Comparison of ENCODE assay signal across 8 cellular contexts in the genomic region with DNA sequence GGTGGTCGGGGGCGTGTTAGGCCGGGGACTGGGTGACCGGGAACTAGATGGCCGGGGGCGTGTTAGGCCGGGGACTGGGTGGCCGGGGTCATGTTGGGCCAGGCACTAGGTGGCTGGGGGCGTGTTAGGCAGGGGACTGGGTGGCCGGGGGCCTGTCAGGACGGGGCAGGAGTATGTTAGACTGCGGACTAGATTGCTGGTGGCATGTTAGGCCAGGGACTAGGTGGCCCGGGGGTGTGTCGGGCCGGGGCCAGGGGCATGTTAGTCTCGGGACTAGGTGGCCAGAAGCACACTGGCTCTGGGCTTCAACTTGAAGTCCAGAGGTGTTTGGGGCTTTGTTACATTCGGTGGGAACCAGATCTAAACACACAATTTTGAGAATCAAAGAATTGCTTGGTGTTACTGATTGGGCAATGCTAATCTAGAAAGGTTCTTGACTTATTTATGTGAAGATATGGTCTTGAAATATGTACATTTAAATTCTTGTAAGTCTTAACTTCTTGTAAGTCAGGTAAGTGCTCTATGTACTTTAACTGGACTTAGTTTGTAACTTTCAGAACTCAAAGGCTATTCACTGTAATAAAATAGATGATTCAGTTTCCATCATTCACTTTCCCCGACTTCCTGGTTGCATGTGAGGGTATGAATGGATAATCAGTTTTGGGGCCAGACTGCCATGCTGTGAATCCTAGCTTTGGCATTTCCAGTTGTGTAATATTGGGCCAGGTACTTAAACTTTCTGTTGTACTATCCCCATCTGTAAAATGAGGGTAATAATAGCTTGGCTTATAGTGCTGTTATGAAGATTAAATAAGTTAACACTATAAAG.
DNase-seq lines count a peak whose midpoint lies in the region; ATAC-seq lines count a peak whose summit lies in the region.

No MANE protein-coding gene starts in this region.

- H3K9me3 ChIP-seq in NT2/D1 (ENCODE audit: insufficient read depth, low read length) (no peaks in the 10 kb centered on the region), duodenal mucosa (ENCODE audit: control insufficient read depth in 1 of 2, low read length in 2 of 2) (no peaks in the 10 kb centered on the region), mucosa of stomach (ENCODE audit: control insufficient read depth, low read length) (no peaks in the 10 kb centered on the region)

- DNase-seq in NCI-H748 (lab: John Stamatoyannopoulos, UW; ENCODE audit: unreplicated experiment) (peak; percentile 34), NCI-H748 treated with DMSO at 0.1 percent for 48 hours (lab: John Stamatoyannopoulos, UW) (no peak), NT2/D1 (ENCODE audit: low read depth, low spot score) (no peak), GDM1 (lab: John Stamatoyannopoulos, UW) (no peak)

- no peak for ATAC-seq in GM21723 (IDR thresholded peaks at IDR 0.05; ENCODE audit: unreplicated experiment)
- no peak for ATAC-seq in GM19351 (IDR thresholded peaks at IDR 0.05; ENCODE audit: unreplicated experiment)

- no peaks in the 10 kb centered on the region for H3K27me3 ChIP-seq in NT2/D1 (ENCODE audit: insufficient read depth, insufficient read length)
- no peaks in the 10 kb centered on the region for H3K27me3 ChIP-seq in duodenal mucosa (ENCODE audit: control insufficient read depth in 1 of 2, insufficient read depth in 2 of 2, low read length in 2 of 2)
- no peaks in the 10 kb centered on the region for H3K27me3 ChIP-seq in mucosa of stomach (ENCODE audit: control insufficient read depth, insufficient read depth, low read length)

- H3K36me3 ChIP-seq in NT2/D1 (ENCODE audit: insufficient read depth, insufficient read length, low read length) (peaks cover 5% of the 10 kb centered on the region), duodenal mucosa (ENCODE audit: control insufficient read depth in 1 of 2, insufficient read depth in 2 of 2, low read length in 2 of 2) (peaks cover 0 to 4% of the 10 kb centered on the region in 2 donors), mucosa of stomach (ENCODE audit: control insufficient read depth, insufficient read depth, low read length) (no peaks in the 10 kb centered on the region)

- no peak overlapping the region for H3K27ac ChIP-seq in duodenal mucosa (ENCODE audit: low read depth, low read length)

- peak overlapping the region; percentile 79 for H3K4me3 ChIP-seq in NT2/D1 (ENCODE audit: insufficient read length, low read depth)
- peak overlapping the region; percentile 75 to 83 for H3K4me3 ChIP-seq in duodenal mucosa (ENCODE audit: low read depth in 1 of 2, low read length in 2 of 2)
- peak overlapping the region; percentile 64 for H3K4me3 ChIP-seq in mucosa of stomach (ENCODE audit: low read length)

- H3K4me1 ChIP-seq in NT2/D1 (ENCODE audit: insufficient read depth, insufficient read length): no peaks in the 10 kb centered on the region
- peaks cover 7 to 9% of the 10 kb centered on the region in 2 donors for H3K4me1 ChIP-seq in duodenal mucosa (ENCODE audit: control insufficient read depth in 1 of 2, insufficient read depth in 2 of 2, low read length in 2 of 2)
- H3K4me1 ChIP-seq in mucosa of stomach (ENCODE audit: control insufficient read depth, insufficient read depth, low read length): peaks cover 11% of the 10 kb centered on the region

- H3K9ac ChIP-seq in NT2/D1 (ENCODE audit: insufficient read length, low read depth): peak overlapping the region; percentile 84
- peak overlapping the region; percentile 58 to 71 for H3K9ac ChIP-seq in duodenal mucosa (ENCODE audit: low read depth in 1 of 2, low read length in 2 of 2)
- H3K9ac ChIP-seq in mucosa of stomach (ENCODE audit: low read length): peak overlapping the region; percentile 82
